18 cellular contexts compared by ENCODE assay signal in genomic region chr1:185823471-185823870, GRCh38.
DNase-seq lines count a peak whose midpoint lies in the region; ATAC-seq and TF ChIP-seq lines count a peak whose summit lies in the region.
"Had no signal": no experiment of that assay in that cellular context is flagged by ENCODE, and none has a peak within 500 bp of the region (broad histone marks: within the 10 kb centered on the region; RNA-seq: fewer than 3 reads in every experiment).

No MANE protein-coding gene starts in this region.

- H3K36me3 Mint-ChIP-seq in WTC11: peaks cover 3% of the 10 kb centered on the region; the same call in 1 of the 2 replicates
- H3K36me3 Mint-ChIP-seq: neural progenitor cell had no signal

- peaks cover 11% of the 10 kb centered on the region for H3K9me3 Mint-ChIP-seq in WTC11
- H3K9me3 Mint-ChIP-seq: neural progenitor cell had no signal

- POLR2A ChIA-PET in WTC11 (lab: Charles Lee): no interaction called here

- H3K4me3 Mint-ChIP-seq in WTC11: no peak overlapping the region
- H3K4me3 Mint-ChIP-seq: neural progenitor cell had no signal

- H3K27me3 Mint-ChIP-seq in WTC11 (ENCODE audit: low read depth): no peaks in the 10 kb centered on the region

- H3K4me3 ChIP-seq in fibroblast of mammary gland (ENCODE audit: control insufficient read depth, low read depth, low read length) (no peak overlapping the region), testis (no peak overlapping the region)
- H3K4me3 ChIP-seq: coronary artery, K562, left lung, neural progenitor cell, suprapubic skin, vagina had no signal

- intact Hi-C loops in sciatic nerve (cut with DNase I): no loop called here
- intact Hi-C loops in testis (cut with DNase I; ENCODE audit: low total_unique reads): no loop called here

- H3K27ac Mint-ChIP-seq in WTC11: peak overlapping the region; percentile 27; the same call in 1 of the 2 replicates
- H3K27ac Mint-ChIP-seq: neural progenitor cell had no signal

- TF ChIP-seq POLR2A in testis (IDR thresholded peaks at IDR 0.05): no peak

- no peaks in the 10 kb centered on the region for H3K27me3 ChIP-seq in testis
- H3K27me3 ChIP-seq: left lung, neural progenitor cell, suprapubic skin, vagina had no signal

- TF ChIP-seq CTCF in WTC11 (IDR thresholded peaks at IDR 0.05) (no peak), fibroblast of mammary gland (conservative IDR thresholded peaks at IDR 0.05; ENCODE audit: control insufficient read depth, insufficient read depth, low read depth, low read length) (no peak), testis (IDR thresholded peaks at IDR 0.05) (no peak)

- CTCF ChIA-PET in WTC11 (lab: Charles Lee): interaction anchor here (1.4 kb wide), 1 partner anchor 10 kb away, joined by 3 read pairs; no protein-coding TSS in a partner anchor

- 84 to 86% methylated on average over 2 of the region's 2 CpGs for WGBS in testis, 2 donors

- DNase-seq in H4 (ENCODE audit: low spot score): peak; percentile 19
- DNase-seq in WTC11 (ENCODE audit: low spot score): no peak
- DNase-seq in fibroblast of mammary gland (ENCODE audit: low read depth): peak; percentile 79
- DNase-seq in sciatic nerve (ENCODE audit: low spot score): no peak
- no peak for DNase-seq in testis
- DNase-seq in NCI-H524 treated with DMSO at 0.1 percent for 48 hours (lab: John Stamatoyannopoulos, UW): no peak
- no peak for DNase-seq in HCEC 1CT
- DNase-seq: amygdala, DMS79, left lung, MV-4-11, NCI-H2029 had no signal

- no peak overlapping the region for H3K27ac ChIP-seq in testis
- H3K27ac ChIP-seq: left lung, neural progenitor cell, suprapubic skin, vagina had no signal

- H3K36me3 ChIP-seq in testis (ENCODE audit: low read depth, missing control alignments): no peaks in the 10 kb centered on the region
- H3K36me3 ChIP-seq: left lung, neural progenitor cell, suprapubic skin, vagina had no signal

- H3K4me1 ChIP-seq in testis: no peaks in the 10 kb centered on the region
- H3K4me1 ChIP-seq: left lung, neural progenitor cell, vagina had no signal

- H3K4me1 Mint-ChIP-seq in WTC11: peaks cover 8% of the 10 kb centered on the region
- H3K4me1 Mint-ChIP-seq: neural progenitor cell had no signal

- H3K9me3 ChIP-seq in testis: no peaks in the 10 kb centered on the region
- H3K9me3 ChIP-seq: left lung, suprapubic skin, vagina had no signal

- no peak for ATAC-seq in WTC11
- ATAC-seq in sciatic nerve: peak; percentile 66
- ATAC-seq in GM21367 (IDR thresholded peaks at IDR 0.05; ENCODE audit: unreplicated experiment): no peak
- ATAC-seq: K562, left lung had no signal

TF ChIP-seq in WTC11, 78 proteins besides CTCF, POLR2A, EP300 and RAD21:
- TF ChIP-seq, protein P1, sequence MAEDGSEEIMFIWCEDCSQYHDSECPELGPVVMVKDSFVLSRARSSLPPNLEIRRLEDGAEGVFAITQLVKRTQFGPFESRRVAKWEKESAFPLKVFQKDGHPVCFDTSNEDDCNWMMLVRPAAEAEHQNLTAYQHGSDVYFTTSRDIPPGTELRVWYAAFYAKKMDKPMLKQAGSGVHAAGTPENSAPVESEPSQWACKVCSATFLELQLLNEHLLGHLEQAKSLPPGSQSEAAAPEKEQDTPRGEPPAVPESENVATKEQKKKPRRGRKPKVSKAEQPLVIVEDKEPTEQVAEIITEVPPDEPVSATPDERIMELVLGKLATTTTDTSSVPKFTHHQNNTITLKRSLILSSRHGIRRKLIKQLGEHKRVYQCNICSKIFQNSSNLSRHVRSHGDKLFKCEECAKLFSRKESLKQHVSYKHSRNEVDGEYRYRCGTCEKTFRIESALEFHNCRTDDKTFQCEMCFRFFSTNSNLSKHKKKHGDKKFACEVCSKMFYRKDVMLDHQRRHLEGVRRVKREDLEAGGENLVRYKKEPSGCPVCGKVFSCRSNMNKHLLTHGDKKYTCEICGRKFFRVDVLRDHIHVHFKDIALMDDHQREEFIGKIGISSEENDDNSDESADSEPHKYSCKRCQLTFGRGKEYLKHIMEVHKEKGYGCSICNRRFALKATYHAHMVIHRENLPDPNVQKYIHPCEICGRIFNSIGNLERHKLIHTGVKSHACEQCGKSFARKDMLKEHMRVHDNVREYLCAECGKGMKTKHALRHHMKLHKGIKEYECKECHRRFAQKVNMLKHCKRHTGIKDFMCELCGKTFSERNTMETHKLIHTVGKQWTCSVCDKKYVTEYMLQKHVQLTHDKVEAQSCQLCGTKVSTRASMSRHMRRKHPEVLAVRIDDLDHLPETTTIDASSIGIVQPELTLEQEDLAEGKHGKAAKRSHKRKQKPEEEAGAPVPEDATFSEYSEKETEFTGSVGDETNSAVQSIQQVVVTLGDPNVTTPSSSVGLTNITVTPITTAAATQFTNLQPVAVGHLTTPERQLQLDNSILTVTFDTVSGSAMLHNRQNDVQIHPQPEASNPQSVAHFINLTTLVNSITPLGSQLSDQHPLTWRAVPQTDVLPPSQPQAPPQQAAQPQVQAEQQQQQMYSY (CRISPR knock-in tag; IDR thresholded peaks at IDR 0.05): no peak
- TF ChIP-seq FOXP1 (CRISPR knock-in tag; IDR thresholded peaks at IDR 0.05; ENCODE audit: borderline replicate concordance) (no peak), AFF4 (CRISPR knock-in tag; IDR thresholded peaks at IDR 0.05; ENCODE audit: borderline replicate concordance) (no peak), SOX15 (CRISPR knock-in tag; IDR thresholded peaks at IDR 0.05) (no peak)
- TF ChIP-seq, protein P2, sequence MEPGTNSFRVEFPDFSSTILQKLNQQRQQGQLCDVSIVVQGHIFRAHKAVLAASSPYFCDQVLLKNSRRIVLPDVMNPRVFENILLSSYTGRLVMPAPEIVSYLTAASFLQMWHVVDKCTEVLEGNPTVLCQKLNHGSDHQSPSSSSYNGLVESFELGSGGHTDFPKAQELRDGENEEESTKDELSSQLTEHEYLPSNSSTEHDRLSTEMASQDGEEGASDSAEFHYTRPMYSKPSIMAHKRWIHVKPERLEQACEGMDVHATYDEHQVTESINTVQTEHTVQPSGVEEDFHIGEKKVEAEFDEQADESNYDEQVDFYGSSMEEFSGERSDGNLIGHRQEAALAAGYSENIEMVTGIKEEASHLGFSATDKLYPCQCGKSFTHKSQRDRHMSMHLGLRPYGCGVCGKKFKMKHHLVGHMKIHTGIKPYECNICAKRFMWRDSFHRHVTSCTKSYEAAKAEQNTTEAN (CRISPR knock-in tag; IDR thresholded peaks at IDR 0.05): no peak

Comparison
In these comparisons a context has a peak if more than half of its experiments do, and no peak if none do; other contexts are left out.
1. DNase-seq: peak in H4 (single experiment) and fibroblast of mammary gland (single experiment); none in WTC11 (single experiment), sciatic nerve (single experiment), testis (single experiment), NCI-H524 treated with DMSO at 0.1 percent for 48 hours (single experiment) and HCEC 1CT (single experiment).